Comparison of ENCODE assay signal across 11 cellular contexts in genomic region chr14:47790477-47790876, GRCh38.
"Had no signal": no experiment of that assay in that cellular context is flagged by ENCODE, and none has a peak within 500 bp of the region (broad histone marks: within the 10 kb centered on the region; RNA-seq: fewer than 3 reads in every experiment).

No MANE protein-coding gene starts in this region.

- DNase-seq: GM23248, HFFc6, Karpas-422, KBM-7 had no signal

- H3K27me3 Mint-ChIP-seq: IgD-negative memory B cell had no signal

- H3K36me3 ChIP-seq: HAP-1 had no signal

- H3K27ac ChIP-seq: GM23248, KMS-11 had no signal

- H3K4me2 ChIP-seq: KMS-11 had no signal

- H2AFZ ChIP-seq: GM23248 had no signal

- FAIRE-seq: H1, H54, HepG2 had no signal

- H3K9ac ChIP-seq: GM23248, KMS-11 had no signal

- H3K4me1 ChIP-seq: HAP-1 had no signal

- H3K9me3 ChIP-seq: HAP-1 had no signal

- ATAC-seq: HCT116, HepG2 had no signal

- H3K4me3 Mint-ChIP-seq: HFFc6, IgD-negative memory B cell had no signal

- H3K36me3 Mint-ChIP-seq: IgD-negative memory B cell had no signal

- H3K27ac Mint-ChIP-seq: HFFc6, IgD-negative memory B cell had no signal

- H3K4me1 Mint-ChIP-seq: IgD-negative memory B cell had no signal

- H3K4me3 ChIP-seq: GM23248, HAP-1 had no signal
